15 cellular contexts compared by ENCODE assay signal in the genomic region with DNA sequence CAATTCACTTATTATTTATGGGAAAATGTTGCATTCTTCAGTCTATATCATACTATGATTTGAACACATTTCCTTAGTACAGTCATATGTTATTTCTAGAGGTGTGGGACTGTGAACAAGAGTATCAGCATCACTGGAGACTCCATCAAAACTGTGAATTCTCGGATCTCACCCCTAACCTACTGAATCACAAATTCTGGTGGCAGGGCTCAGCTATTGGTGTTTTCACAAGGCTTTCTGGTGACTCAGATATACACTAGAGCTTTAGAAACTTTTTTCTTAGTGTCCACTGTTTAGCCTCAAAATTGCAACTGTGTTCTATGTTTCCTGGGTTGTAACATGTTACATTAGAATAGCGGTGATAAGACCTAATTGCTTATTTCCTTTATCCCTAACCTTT.
"Had no signal": no experiment of that assay in that cellular context is flagged by ENCODE, and none has a peak within 500 bp of the region (broad histone marks: within the 10 kb centered on the region; RNA-seq: fewer than 3 reads in every experiment).

No MANE protein-coding gene starts in this region.

- H3K36me3 ChIP-seq: cardiac muscle cell, colonic mucosa, tibial nerve, vagina had no signal

- H3K27me3 ChIP-seq: cardiac muscle cell, colonic mucosa, tibial nerve, vagina had no signal

- H3K9me3 ChIP-seq: colonic mucosa, tibial nerve, vagina had no signal

- H3K4me1 ChIP-seq: parathyroid adenoma had no signal

- H3K4me3 ChIP-seq: cardiac muscle cell, colonic mucosa, tibial nerve, vagina had no signal

- ATAC-seq: activated CD8-positive, alpha-beta memory T cell treated with anti-CD3 and anti-CD28 coated beads, Interleukin-2, amount 10 ng/mL, durations not matched to agents 7 days and 5 days had no signal

- H3K27ac ChIP-seq: colonic mucosa, parathyroid adenoma, vagina had no signal

- H2AFZ ChIP-seq: parathyroid adenoma had no signal

- DNase-seq: activated CD4-positive, alpha-beta T cell treated with anti-CD3 and anti-CD28 coated beads for 1 hour; activated CD4-positive, alpha-beta T cell treated with anti-CD3 and anti-CD28 coated beads, Interleukin-2, amount 50 U/mL, for 48 hours; activated CD8-positive, alpha-beta memory T cell treated with anti-CD3 and anti-CD28 coated beads, Interleukin-2, amount 10 ng/mL, durations not matched to agents 7 days and 5 days; activated effector memory CD4-positive, alpha-beta T cell treated with Interleukin-2 at 50 U/mL for 16 hours; activated T-cell treated with anti-CD3 and anti-CD28 coated beads, Interleukin-2, amount 50 U/mL, for 24 hours; colonic mucosa; effector CD8-positive, alpha-beta T cell; hypothalamus; midbrain; naive B cell; retina had no signal

- H3K9ac ChIP-seq: parathyroid adenoma had no signal

- H3K79me2 ChIP-seq: parathyroid adenoma had no signal
